In the genomic region with DNA sequence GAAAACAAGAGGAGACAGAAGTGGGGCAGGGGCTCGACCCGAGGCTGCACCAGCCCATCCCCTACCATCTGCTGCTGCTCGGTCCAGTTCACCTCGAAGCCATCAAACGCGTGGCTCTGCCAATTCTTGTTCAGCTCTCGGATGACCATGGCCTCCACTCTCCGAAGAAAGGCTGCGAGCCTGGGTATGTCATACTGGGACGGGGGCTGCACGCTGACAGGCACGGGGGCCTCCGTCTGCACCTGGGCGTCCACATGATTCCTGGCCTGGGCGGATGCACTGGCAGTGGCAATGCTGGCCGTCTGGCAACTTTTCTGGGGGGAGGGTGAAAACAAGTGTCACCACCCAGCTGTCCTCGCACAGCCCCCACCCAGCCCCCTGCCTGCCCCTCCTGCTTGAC, we compare ENCODE assay signal across 26 cellular contexts.
"Had no signal": no experiment of that assay in that cellular context is flagged by ENCODE, and none has a peak within 500 bp of the region (broad histone marks: within the 10 kb centered on the region; RNA-seq: fewer than 3 reads in every experiment).

No MANE protein-coding gene starts in this region.

- H3K4me2 ChIP-seq: hepatocyte had no signal

- H2AFZ ChIP-seq: hepatocyte had no signal

- H3K9me3 ChIP-seq: left ventricle myocardium inferior, mucosa of descending colon, neutrophil, ovary, right atrium auricular region, stomach, testis, thyroid gland, transverse colon, upper lobe of left lung, vagina had no signal

- H3K27me3 ChIP-seq: hepatocyte, neutrophil, ovary, right atrium auricular region, stomach, testis, thyroid gland, transverse colon, upper lobe of left lung, vagina had no signal

- H3K27ac ChIP-seq: hepatocyte, left ventricle myocardium inferior, neutrophil, ovary, right atrium auricular region, skin epidermis, stomach, testis, thyroid gland, transverse colon, upper lobe of left lung, vagina had no signal

- H3K36me3 ChIP-seq: ovary, transverse colon, vagina had no signal

- DNase-seq: islet precursor cell; left ventricle myocardium inferior; midbrain; mucosa of descending colon; naive thymus-derived CD4-positive, alpha-beta T cell; occipital lobe; ovary; stimulated activated CD4-positive, alpha-beta T cell treated with anti-CD3 and anti-CD28 coated beads, Interleukin-12 subunit alpha, Interleukin-12 subunit beta, amount 100 ng/mL, for 4 hours; stimulated activated CD4-positive, alpha-beta T cell treated with anti-CD3 and anti-CD28 coated beads, Interleukin-15, amount 100 ng/mL, for 24 hours; stimulated activated CD4-positive, alpha-beta T cell treated with anti-CD3 and anti-CD28 coated beads, Interleukin-2, amount 100 ng/mL, for 24 hours; stimulated activated CD4-positive, alpha-beta T cell treated with anti-CD3 and anti-CD28 coated beads, Interleukin-4, amount 100 ng/mL, for 1 hour; stimulated activated naive B cell treated with anti-CD40 and anti-IgM and Interleukin-4, amounts not matched to agents 10 μg/mL and 1 μg/mL and 100 μg/mL, for 72 hours; stimulated activated naive CD8-positive, alpha-beta T cell treated with anti-CD3 and anti-CD28 coated beads, Interleukin-15, Interleukin-2, amounts not matched to agents 100 U/mL and 50 U/mL, for 24 hours; stomach; testis; thyroid gland; transverse colon; upper lobe of left lung had no signal

- H3K4me3 ChIP-seq: hepatocyte, left ventricle myocardium inferior, lung, mucosa of descending colon, ovary, right atrium auricular region, skin epidermis, stomach, testis, thyroid gland, transverse colon, upper lobe of left lung, vagina had no signal

- ATAC-seq: mucosa of descending colon; naive thymus-derived CD4-positive, alpha-beta T cell; natural killer cell treated with Interleukin-12 subunit alpha and Interleukin-12 subunit beta and Interleukin-15 and Interleukin-18, amount 100 ng/mL, for 72 hours; sciatic nerve; stimulated activated naive B cell treated with anti-CD40 and anti-IgM and Interleukin-4, amounts not matched to agents 10 μg/mL and 1 μg/mL and 100 μg/mL, for 72 hours; stimulated activated naive CD8-positive, alpha-beta T cell treated with anti-CD3 and anti-CD28 coated beads, Interleukin-15, Interleukin-2, amounts not matched to agents 100 U/mL and 50 U/mL, for 24 hours had no signal
